32 cellular contexts compared by ENCODE assay signal in the genomic region with DNA sequence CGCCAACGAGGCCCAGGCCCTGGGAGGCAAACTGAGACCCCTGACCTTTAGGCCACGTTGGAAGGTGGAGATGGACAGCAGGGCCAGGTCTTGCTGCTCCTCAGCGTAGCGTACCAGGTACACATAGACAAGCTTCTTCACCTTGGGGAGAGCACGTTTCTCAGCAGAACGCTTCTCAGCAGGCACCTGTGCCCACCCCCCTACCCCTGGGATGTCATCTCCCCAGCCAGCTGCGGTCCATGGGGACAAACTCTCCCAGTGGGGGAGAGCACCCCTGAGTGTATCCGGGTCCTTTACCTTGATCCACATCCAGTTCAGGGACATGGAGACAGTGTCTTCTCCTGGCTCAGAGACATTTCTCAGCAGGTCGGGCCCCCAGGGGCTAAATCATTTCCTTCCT. TPM values are rescaled to one million over a fixed set of nuclear protein-coding genes. Genes with fewer than 3 reads are reported as not detected.
"Had no signal": no experiment of that assay in that cellular context is flagged by ENCODE, and none has a peak within 500 bp of the region (broad histone marks: within the 10 kb centered on the region; RNA-seq: fewer than 3 reads in every experiment).

No MANE protein-coding gene starts in this region.

- H3K27me3 ChIP-seq: ascending aorta had no signal

- H3K36me3 ChIP-seq: ascending aorta, cardiac muscle cell had no signal

- H3K9me3 ChIP-seq: ascending aorta had no signal

- ATAC-seq: activated CD4-positive, alpha-beta T cell treated with anti-CD3 and anti-CD28 coated beads for 36 hours; activated CD4-positive, CD25-positive, alpha-beta regulatory T cell treated with anti-CD3 and anti-CD28 coated beads, Interleukin-2, amount 50 U/mL, for 24 hours; activated CD8-positive, alpha-beta memory T cell treated with anti-CD3 and anti-CD28 coated beads, Interleukin-2, amount 10 ng/mL, durations not matched to agents 7 days and 5 days; activated CD8-positive, alpha-beta T cell treated with anti-CD3 and anti-CD28 coated beads, Interleukin-2, amount 10 ng/mL, durations not matched to agents 7 days and 5 days; activated naive CD8-positive, alpha-beta T cell treated with anti-CD3 and anti-CD28 coated beads, Interleukin-2, amount 50 U/mL, for 24 hours; WTC11 had no signal

- H3K4me3 ChIP-seq: ascending aorta, cardiac muscle cell had no signal

- H3K27ac ChIP-seq: ascending aorta, cardiac muscle cell, VCaP had no signal

- DNase-seq: activated CD4-positive, alpha-beta memory T cell treated with anti-CD3 and anti-CD28 coated beads, Interleukin-2, amount 10 ng/mL, durations not matched to agents 7 days and 5 days; activated CD4-positive, alpha-beta T cell treated with anti-CD3 and anti-CD28 coated beads for 1 hour; activated CD4-positive, alpha-beta T cell treated with anti-CD3 and anti-CD28 coated beads for 36 hours; activated CD4-positive, alpha-beta T cell treated with anti-CD3 and anti-CD28 coated beads for 48 hours; activated CD4-positive, alpha-beta T cell treated with anti-CD3 and anti-CD28 coated beads, Interleukin-2, amount 10 ng/mL, durations not matched to agents 7 days and 5 days; activated CD4-positive, alpha-beta T cell treated with anti-CD3 and anti-CD28 coated beads, Interleukin-2, amount 50 U/mL, for 48 hours; activated CD4-positive, CD25-positive, alpha-beta regulatory T cell; activated CD8-positive, alpha-beta memory T cell treated with anti-CD3 and anti-CD28 coated beads for 24 hours; activated CD8-positive, alpha-beta memory T cell treated with anti-CD3 and anti-CD28 coated beads, Interleukin-2, amount 10 ng/mL, durations not matched to agents 7 days and 5 days; activated CD8-positive, alpha-beta memory T cell treated with anti-CD3 and anti-CD28 coated beads, Interleukin-2, amount 50 U/mL, for 48 hours; activated CD8-positive, alpha-beta T cell treated with anti-CD3 and anti-CD28 coated beads, Interleukin-2, amount 10 ng/mL, durations not matched to agents 7 days and 5 days; activated effector memory CD4-positive, alpha-beta T cell treated with Interleukin-2 at 50 U/mL for 16 hours; activated gamma-delta T cell; activated naive CD4-positive, alpha-beta T cell treated with anti-CD3 and anti-CD28 coated beads, Interleukin-2, amount 10 ng/mL, durations not matched to agents 7 days and 5 days; activated naive CD4-positive, alpha-beta T cell treated with Interleukin-2 at 50 U/mL for 16 hours; activated naive CD8-positive, alpha-beta T cell treated with anti-CD3 and anti-CD28 coated beads, Interleukin-2, amount 10 ng/mL, durations not matched to agents 7 days and 5 days; activated naive CD8-positive, alpha-beta T cell treated with anti-CD3 and anti-CD28 coated beads, Interleukin-2, amount 50 U/mL, for 24 hours; activated T-cell treated with anti-CD3 and anti-CD28 coated beads, Interleukin-2, amount 50 U/mL, for 24 hours; activated T-cell treated with anti-CD3 and anti-CD28 coated beads, Interleukin-2, amount 50 U/mL, for 48 hours; amygdala; anterior cingulate cortex; central memory CD4-positive, alpha-beta T cell; T-helper 1 cell; T-helper 2 cell; T-helper 9 cell had no signal

- H3K4me1 ChIP-seq: ascending aorta had no signal

RNA-seq across cellular contexts. Expression of a gene that starts 21.0 kb away (rescaled TPM):
- total RNA-seq: activated CD4-positive, alpha-beta memory T cell treated with anti-CD3 and anti-CD28 coated beads, Interleukin-2, amount 10 ng/mL, durations not matched to agents 7 days and 5 days; activated CD8-positive, alpha-beta memory T cell treated with anti-CD3 and anti-CD28 coated beads, Interleukin-2, amount 10 ng/mL, durations not matched to agents 7 days and 5 days; activated CD8-positive, alpha-beta T cell treated with anti-CD3 and anti-CD28 coated beads, Interleukin-2, amount 10 ng/mL, durations not matched to agents 7 days and 5 days; activated T-helper 2 cell treated with anti-CD3 and anti-CD28 coated beads, Interferon-gamma antibody, Interleukin-2, Interleukin-4, amounts not matched to agents 10 μg/mL and 5 μg/mL and 100 μg/mL, durations not matched to agents 14 hours and 24 hours and 36 hours; ascending aorta; bronchial epithelial cell had no signal

RNA-seq across cellular contexts. Expression of a gene that starts 41.5 kb away (rescaled TPM):
- total RNA-seq: activated CD4-positive, alpha-beta memory T cell treated with anti-CD3 and anti-CD28 coated beads, Interleukin-2, amount 10 ng/mL, durations not matched to agents 7 days and 5 days; activated CD4-positive, alpha-beta T cell treated with anti-CD3 and anti-CD28 coated beads, Interleukin-2, amount 10 ng/mL, durations not matched to agents 7 days and 5 days; activated CD8-positive, alpha-beta memory T cell treated with anti-CD3 and anti-CD28 coated beads, Interleukin-2, amount 10 ng/mL, durations not matched to agents 7 days and 5 days; activated T-helper 2 cell treated with anti-CD3 and anti-CD28 coated beads, Interferon-gamma antibody, Interleukin-2, Interleukin-4, amounts not matched to agents 10 μg/mL and 5 μg/mL and 100 μg/mL, durations not matched to agents 14 hours and 24 hours and 36 hours had no signal
